In the genomic region with DNA sequence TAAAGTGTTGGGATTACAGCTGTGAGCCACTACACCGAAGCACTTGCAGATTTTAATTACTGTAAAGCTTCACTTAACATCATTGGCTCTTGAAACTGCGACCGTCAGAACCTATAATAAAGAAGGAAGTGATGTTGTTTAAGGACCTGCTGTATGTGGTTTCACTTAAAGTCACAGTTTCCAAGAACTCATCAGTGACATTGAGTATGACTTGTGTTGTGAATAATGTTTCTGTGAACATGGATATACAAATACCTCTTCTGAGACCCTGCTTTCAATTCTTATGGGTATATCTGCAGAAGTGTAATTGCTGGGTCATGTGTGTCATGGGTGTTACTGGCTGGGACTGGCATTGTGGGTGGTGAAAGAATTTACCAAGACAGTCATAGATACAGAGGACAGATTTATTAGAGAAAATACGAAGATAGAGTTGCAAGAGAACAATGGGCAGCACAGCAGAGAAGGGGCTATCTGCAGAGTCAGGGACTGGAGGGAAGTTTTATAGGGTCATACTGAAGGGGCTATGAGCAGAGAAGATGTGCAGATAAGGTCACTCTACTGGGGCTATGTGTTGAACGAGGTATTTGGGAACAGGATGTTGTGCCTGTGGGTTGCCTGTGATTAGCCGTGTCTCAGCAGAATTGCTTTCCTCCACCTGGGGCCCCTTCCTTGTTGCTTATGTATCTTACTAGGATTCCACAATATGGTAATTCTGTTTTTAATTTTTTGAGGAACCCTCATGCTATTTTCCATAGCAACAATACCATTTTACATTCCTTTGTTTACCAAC, we compare ENCODE assay signal across 9 cellular contexts. TPM values are rescaled to one million over a fixed set of nuclear protein-coding genes. Genes with fewer than 3 reads are reported as not detected.
DNase-seq lines count a peak whose midpoint lies in the region; ATAC-seq and TF ChIP-seq lines count a peak whose summit lies in the region.
"Had no signal": no experiment of that assay in that cellular context is flagged by ENCODE, and none has a peak within 500 bp of the region (broad histone marks: within the 10 kb centered on the region; RNA-seq: fewer than 3 reads in every experiment).

No MANE protein-coding gene starts in this region.

- no peaks in the 10 kb centered on the region for H3K27me3 Mint-ChIP-seq in central memory CD8-positive, alpha-beta T cell

- H3K36me3 Mint-ChIP-seq in central memory CD8-positive, alpha-beta T cell (ENCODE audit: insufficient read depth): peaks cover 8% of the 10 kb centered on the region

- no peak for TF ChIP-seq CTCF in psoas muscle (IDR thresholded peaks at IDR 0.05)
- TF ChIP-seq CTCF in BE2C (IDR thresholded peaks at IDR 0.05; ENCODE audit: low read depth, low read length): no peak

- WGBS in psoas muscle, 3 donors: 58 to 69% (median 61%) methylated on average over 6 of the region's 6 CpGs

- H3K27me3 ChIP-seq in psoas muscle (ENCODE audit: insufficient read depth in 3 of 3, low read length in 2 of 3): no peaks in the 10 kb centered on the region
- H3K27me3 ChIP-seq in BE2C: no peaks in the 10 kb centered on the region

- peak overlapping the region; percentile 50 for H3K27ac ChIP-seq in KOPT-K1 (ENCODE audit: low read depth, low read length, poor library complexity, severe bottlenecking)
- no peak overlapping the region for H3K27ac ChIP-seq in psoas muscle
- H3K27ac ChIP-seq in caudate nucleus (ENCODE audit: low read depth, low read length): no peak overlapping the region
- H3K27ac ChIP-seq: VCaP had no signal

- H3K4me1 ChIP-seq in psoas muscle: peaks cover 17% of the 10 kb centered on the region
- peaks cover 6% of the 10 kb centered on the region for H3K4me1 ChIP-seq in BE2C

- H3K4me1 Mint-ChIP-seq in central memory CD8-positive, alpha-beta T cell: peaks cover 41% of the 10 kb centered on the region

- H3K36me3 ChIP-seq in KOPT-K1 (ENCODE audit: insufficient read depth, low read length): peaks cover 9% of the 10 kb centered on the region; the same call in 1 of the 2 replicates
- peaks cover 3 to 58% of the 10 kb centered on the region in 2 donors for H3K36me3 ChIP-seq in psoas muscle (ENCODE audit: insufficient read depth in 1 of 2, low read depth in 1 of 2)
- H3K36me3 ChIP-seq in BE2C: peaks cover 6% of the 10 kb centered on the region

- no peak for DNase-seq in central memory CD8-positive, alpha-beta T cell (ENCODE audit: low spot score in 2 of 2)
- DNase-seq in psoas muscle: no peak
- DNase-seq in ACHN: no peak
- DNase-seq in BE2C: no peak
- DNase-seq in caudate nucleus (lab: John Stamatoyannopoulos, UW): no peak

- no peak overlapping the region for H3K4me3 ChIP-seq in psoas muscle
- no peak overlapping the region for H3K4me3 ChIP-seq in BE2C (ENCODE audit: low read depth, low read length)

- peak overlapping the region; percentile 80 for H3K27ac Mint-ChIP-seq in central memory CD8-positive, alpha-beta T cell (ENCODE audit: low read depth)

- H3K4me3 Mint-ChIP-seq in central memory CD8-positive, alpha-beta T cell: peak overlapping the region; percentile 48

- no peaks in the 10 kb centered on the region for H3K9me3 Mint-ChIP-seq in central memory CD8-positive, alpha-beta T cell

- ATAC-seq in GM18519 (IDR thresholded peaks at IDR 0.05; ENCODE audit: low FRiP score, unreplicated experiment): peak; percentile 75
- ATAC-seq in GM21723 (IDR thresholded peaks at IDR 0.05; ENCODE audit: unreplicated experiment): peak; percentile 51
- ATAC-seq in central memory CD8-positive, alpha-beta T cell (replicated peaks; ENCODE audit: extremely low read depth, poor library complexity, severe bottlenecking): peak; percentile 8
- ATAC-seq in psoas muscle: no peak

- no peaks in the 10 kb centered on the region for H3K9me3 ChIP-seq in KOPT-K1 (ENCODE audit: insufficient read depth, low read length, poor library complexity, severe bottlenecking)
- H3K9me3 ChIP-seq in psoas muscle: no peaks in the 10 kb centered on the region
- no peaks in the 10 kb centered on the region for H3K9me3 ChIP-seq in BE2C

- intact Hi-C loops in psoas muscle (cut with DNase I): loop anchor here in 1 of 2 donors (5.0 to 10.0 kb wide), 2 partner anchors 128 to 264 kb away; partner anchors contain the start of gene MFN1

- in situ Hi-C loops in ACHN (cut with HindIII; ENCODE audit: low pct_ligation_motif_present, low pct_unique_long_range_greater_than_20kb, low sequenced_read_pairs): no loop called here

RNA-seq across cellular contexts. Expression of gene NDUFB5, which starts 4.5 kb away (rescaled TPM):
- total RNA-seq in psoas muscle: 100 to 1,000 TPM; 161 to 233 (median 206) TPM
- polyA plus RNA-seq in psoas muscle: 100 to 1,000 TPM; 147 to 261 (median 181) TPM
- 174 TPM for polyA plus RNA-seq in BE2C (2012; ENCODE audit: insufficient read depth, insufficient read length, low read depth)

RNA-seq across cellular contexts. Expression of gene MRPL47, which starts 4.7 kb away (rescaled TPM):
- total RNA-seq in psoas muscle: 10 to 100 TPM; 29.4 to 62.6 (median 38.8) TPM
- 100 to 1,000 TPM in 1 of 3 donors, 10 to 100 TPM in 2; 63.2 to 108 (median 87.5) TPM for polyA plus RNA-seq in psoas muscle
- polyA plus RNA-seq in BE2C (2012; ENCODE audit: insufficient read depth, insufficient read length, low read depth): 49.1 TPM

RNA-seq across cellular contexts. Expression of gene USP13, which starts 43.7 kb away (rescaled TPM):
- total RNA-seq in psoas muscle: 100 to 1,000 TPM; 175 to 324 (median 269) TPM
- 10 to 100 TPM; 16.1 to 96.0 (median 86.2) TPM for polyA plus RNA-seq in psoas muscle
- 7.5 TPM for polyA plus RNA-seq in BE2C (2012; ENCODE audit: insufficient read depth, insufficient read length, low read depth)

RNA-seq across cellular contexts. Expression of gene ACTL6A, which starts 46.4 kb away (rescaled TPM):
- 10 to 100 TPM; 10.2 to 12.6 (median 11.0) TPM for total RNA-seq in psoas muscle
- polyA plus RNA-seq in psoas muscle: 10 to 100 TPM; 13.5 to 22.5 (median 14.9) TPM
- 84.5 TPM for polyA plus RNA-seq in BE2C (2012; ENCODE audit: insufficient read depth, insufficient read length, low read depth)

Comparison
In these comparisons a context has a peak if more than half of its experiments do, and no peak if none do; other contexts are left out.
1. ATAC-seq: peak in GM18519 (single experiment), GM21723 (single experiment) and central memory CD8-positive, alpha-beta T cell (single experiment); none in psoas muscle (0 of 4).